19 cellular contexts compared by ENCODE assay signal in the genomic region with DNA sequence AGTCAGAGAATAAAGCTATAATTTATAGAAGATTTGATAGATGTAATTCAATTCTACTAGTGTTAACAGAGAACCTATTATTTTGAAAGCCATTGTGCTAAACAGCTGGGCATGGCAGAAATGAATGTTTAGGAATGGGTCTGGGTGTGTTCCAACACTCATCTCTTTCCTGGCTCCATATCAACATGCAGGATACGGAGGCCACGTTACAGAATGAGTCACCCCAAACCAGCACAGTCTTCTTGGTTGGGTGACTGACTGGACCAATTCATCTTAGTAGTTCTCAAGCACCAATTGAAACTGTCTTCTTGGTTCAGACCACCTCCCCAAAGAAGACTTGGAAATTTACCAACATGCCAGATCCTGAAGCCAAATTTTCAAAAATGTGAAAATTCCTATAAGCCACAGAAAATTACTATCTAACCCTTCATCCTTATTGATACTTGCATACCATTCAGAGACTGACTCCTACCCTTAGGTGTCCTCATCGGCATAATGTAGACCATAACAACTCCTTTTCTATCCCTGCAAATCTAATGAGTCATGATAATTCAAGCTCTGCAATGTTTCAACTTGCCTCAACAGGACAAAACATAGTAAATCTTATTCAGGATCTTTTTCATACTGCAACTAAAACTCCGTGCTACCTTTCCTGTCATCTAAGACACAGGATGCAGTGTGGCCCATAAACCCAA. TPM values are rescaled to one million over a fixed set of nuclear protein-coding genes. Genes with fewer than 3 reads are reported as not detected.
DNase-seq lines count a peak whose midpoint lies in the region; ATAC-seq, FAIRE-seq and TF ChIP-seq lines count a peak whose summit lies in the region.
"Had no signal": no experiment of that assay in that cellular context is flagged by ENCODE, and none has a peak within 500 bp of the region (broad histone marks: within the 10 kb centered on the region; RNA-seq: fewer than 3 reads in every experiment).

No MANE protein-coding gene starts in this region.

- H3K9ac ChIP-seq in PC-3 (ENCODE audit: low read length) = no peak overlapping the region
- no peak overlapping the region for H3K9ac ChIP-seq in H9 (ENCODE audit: extremely low read depth, insufficient read length, low read length)

- POLR2A ChIA-PET in PC-3 (lab: Charles Lee; ENCODE audit: unreplicated experiment) = interaction anchor here (0.5 kb wide), 1 partner anchor 234 kb away, joined by 3 read pairs; no protein-coding TSS in a partner anchor

- no peak overlapping the region for H3K4me3 Mint-ChIP-seq in H9

- H3T11ph ChIP-seq in H9 (ENCODE audit: low read length) = no peak overlapping the region

- intact Hi-C loops in PC-3 (cut with micrococcal nuclease) = no loop called here

- H4K8ac ChIP-seq in H9 (replicated peaks; ENCODE audit: insufficient read length, low read depth, low read length) = no peak overlapping the region

- H3K23ac ChIP-seq in H9 (ENCODE audit: insufficient read length, low read depth, low read length) = no peak overlapping the region

- no peaks in the 10 kb centered on the region for H3K79me1 ChIP-seq in H9 (ENCODE audit: insufficient read depth, low read depth, low read length, poor library complexity, severe bottlenecking)

- no peak overlapping the region for H3K56ac ChIP-seq in H9 (ENCODE audit: insufficient read length, low read depth, low read length)

- H2BK120ac ChIP-seq in H9 (ENCODE audit: low read depth, low read length, poor library complexity, severe bottlenecking) = no peak overlapping the region

- H4K5ac ChIP-seq in H9 (ENCODE audit: insufficient read length, low read depth, low read length) = no peak overlapping the region

- H3K36me3 ChIP-seq in PC-3 (ENCODE audit: low read depth, low read length) = no peaks in the 10 kb centered on the region
- H3K36me3 ChIP-seq in small intestine (ENCODE audit: control insufficient read depth in 2 of 2, insufficient read depth in 2 of 2, low read length in 2 of 2) = no peaks in the 10 kb centered on the region
- H3K36me3 ChIP-seq: neutrophil had no signal

- H3K4me1 Mint-ChIP-seq in H9 = peaks cover 10 to 13% of the 10 kb centered on the region in 2 experiments

- H4K20me1 ChIP-seq in PC-3 (ENCODE audit: low read length) (no peaks in the 10 kb centered on the region), H9 (ENCODE audit: control insufficient read depth, insufficient read depth, insufficient read length) (no peaks in the 10 kb centered on the region)

- H3K4me1 ChIP-seq in PC-3 (ENCODE audit: insufficient read depth, low read length) (peaks cover 7% of the 10 kb centered on the region; the same call in 1 of the 2 replicates), small intestine (ENCODE audit: control insufficient read depth in 2 of 2, insufficient read depth in 1 of 2, low read depth in 1 of 2, low read length in 1 of 2) (no peaks in the 10 kb centered on the region), H9 (ENCODE audit: insufficient read depth, low read length) (peaks cover 4% of the 10 kb centered on the region; the same call in 1 of the 2 replicates)
- H3K4me1 ChIP-seq: Caco-2 had no signal

- no peak overlapping the region for H4K91ac ChIP-seq in H9 (ENCODE audit: insufficient read length, low read depth, low read length)

- WGBS in small intestine, 3 donors = 50 to 59% (median 56%) methylated on average over 4 of the region's 4 CpGs
- no CpG with 5 or more reads among the region's 4 CpGs for WGBS in H9 (ENCODE audit: extremely low coverage, insufficient read length, low lambda C conversion rate)

- no peak overlapping the region for H2AFZ ChIP-seq in PC-3 (ENCODE audit: low read length)
- H2AFZ ChIP-seq in H9 (ENCODE audit: low read length) = no peak overlapping the region

- no peak overlapping the region for H3K27ac ChIP-seq in PC-3 (ENCODE audit: low read length)
- no peak overlapping the region for H3K27ac ChIP-seq in small intestine (ENCODE audit: low read depth in 1 of 2, low read length in 1 of 2)
- no peak overlapping the region for H3K27ac ChIP-seq in H9 (ENCODE audit: insufficient read length, low read depth, low read length)
- H3K27ac ChIP-seq: coronary artery, neutrophil had no signal

- no peak overlapping the region for H3K4me3 ChIP-seq in PC-3 (ENCODE audit: low read length)
- H3K4me3 ChIP-seq in small intestine (ENCODE audit: low read depth in 1 of 2, low read length in 2 of 2) = no peak overlapping the region
- H3K4me3 ChIP-seq: coronary artery had no signal

- no peak overlapping the region for H2BK12ac ChIP-seq in H9 (ENCODE audit: insufficient read length, low read depth, low read length)

- no peaks in the 10 kb centered on the region for H3K9me3 Mint-ChIP-seq in H9

- no peaks in the 10 kb centered on the region for H3K27me3 ChIP-seq in PC-3 (ENCODE audit: low read length)
- H3K27me3 ChIP-seq in small intestine (ENCODE audit: control insufficient read depth in 2 of 2, insufficient read depth in 2 of 2, low read length in 2 of 2) = no peaks in the 10 kb centered on the region
- no peaks in the 10 kb centered on the region for H3K27me3 ChIP-seq in H9 (ENCODE audit: insufficient read depth, low read length)
- H3K27me3 ChIP-seq: neutrophil had no signal

- no peak overlapping the region for H3K14ac ChIP-seq in H9 (ENCODE audit: insufficient read depth, low read length)

- no peak for FAIRE-seq in small intestine (lab: Jason Lieb, UNC)
- FAIRE-seq: A204.1 had no signal

- H2BK20ac ChIP-seq in H9 (ENCODE audit: low read depth, low read length, poor library complexity, severe bottlenecking) = no peak overlapping the region

- no peaks in the 10 kb centered on the region for H3K27me3 Mint-ChIP-seq in H9 (ENCODE audit: low read depth)

- peak; percentile 74 for ATAC-seq in PC-3
- ATAC-seq in GM21423 (IDR thresholded peaks at IDR 0.05; ENCODE audit: unreplicated experiment) = no peak
- ATAC-seq in HG03378 (IDR thresholded peaks at IDR 0.05; ENCODE audit: unreplicated experiment) = no peak

- no peak overlapping the region for H3K4ac ChIP-seq in H9 (ENCODE audit: low read depth, low read length)

- H3K9me2 ChIP-seq in PC-3 (replicated peaks; ENCODE audit: low read length) = no peaks in the 10 kb centered on the region

- H2AK5ac ChIP-seq in H9 (ENCODE audit: insufficient read length, low read length) = no peak overlapping the region

- no peaks in the 10 kb centered on the region for H3K79me2 ChIP-seq in PC-3 (ENCODE audit: low read length)
- H3K79me2 ChIP-seq in H9 (ENCODE audit: insufficient read depth, low read length) = no peaks in the 10 kb centered on the region

- H3K18ac ChIP-seq in H9 (ENCODE audit: insufficient read length, low read depth, low read length) = no peak overlapping the region

- no peaks in the 10 kb centered on the region for H3K23me2 ChIP-seq in H9 (ENCODE audit: insufficient read length, low read depth, low read length, poor library complexity, severe bottlenecking)

- TF ChIP-seq CTCF in PC-3 (conservative IDR thresholded peaks at IDR 0.05; ENCODE audit: low read depth, low read length) (no peak), H9 (conservative IDR thresholded peaks at IDR 0.05) (no peak)

- DNase-seq in NCI-H2171 treated with DMSO at 0.1 percent for 48 hours (lab: John Stamatoyannopoulos, UW) (peak; percentile 23), NCI-H2171 (lab: John Stamatoyannopoulos, UW) (no peak), PC-3 (peak; percentile 64), fibroblast of gingiva (ENCODE audit: low read depth) (peak; percentile 35), small intestine (peak; percentile 18), H9 (no peak)
- DNase-seq: activated CD4-positive, alpha-beta T cell treated with anti-CD3 and anti-CD28 coated beads for 4 hours; Caco-2; GOT3; NCI-H1436 treated with DMSO at 0.1 percent for 48 hours; NCI-H774; stimulated activated naive CD4-positive, alpha-beta T cell had no signal

- CTCF ChIA-PET in PC-3 (lab: Charles Lee) = no interaction called here

- H3K36me3 Mint-ChIP-seq in H9 (ENCODE audit: insufficient read depth in 1 of 3, low read depth in 3 of 3) = no peaks in the 10 kb centered on the region

- no peak overlapping the region for H2BK5ac ChIP-seq in H9 (ENCODE audit: insufficient read length, low read length)

- H3F3A ChIP-seq in PC-3 (ENCODE audit: low read length, unreplicated experiment) = no peaks in the 10 kb centered on the region

- H3K9me3 ChIP-seq in PC-3 (ENCODE audit: low read length) = no peaks in the 10 kb centered on the region
- H3K9me3 ChIP-seq in small intestine (ENCODE audit: control insufficient read depth, low read depth) = no peaks in the 10 kb centered on the region
- H3K9me3 ChIP-seq in H9 (ENCODE audit: control insufficient read depth, low read depth, low read length) = no peaks in the 10 kb centered on the region
- H3K9me3 ChIP-seq: Caco-2, neutrophil had no signal

- no peak overlapping the region for H2BK15ac ChIP-seq in H9 (ENCODE audit: low read depth, low read length)

- H3K27ac Mint-ChIP-seq in H9 = no peak overlapping the region

- H3K4me2 ChIP-seq in PC-3 (ENCODE audit: low read length) (no peak overlapping the region), H9 (ENCODE audit: insufficient read depth, insufficient read length, low read length) (no peak overlapping the region)

- BruUV-seq in PC-3 (replicated peaks; lab: Mats Ljungman, UMichigan) = no TSS peak

RNA-seq across cellular contexts. Expression of gene ATOH1, which starts 52.0 kb away (rescaled TPM):
- total RNA-seq in PC-3 (2014; rRNA removed) = not detected in 2 replicates
- 10 to 100 TPM in 2 of 3 donors, 1 to 10 TPM in 1; 8.9 to 21.3 (median 17.4) TPM for polyA plus RNA-seq in small intestine
- total RNA-seq in H9 (2021) = not detected in 2 replicates
- total RNA-seq: Caco-2, skeletal muscle tissue, ureter had no signal

Comparison
In these comparisons a context has a peak if more than half of its experiments do, and no peak if none do; other contexts are left out.
1. DNase-seq: peak in NCI-H2171 treated with DMSO at 0.1 percent for 48 hours (single experiment), PC-3 (single experiment), fibroblast of gingiva (single experiment) and small intestine (single experiment); none in NCI-H2171 (single experiment) and H9 (single experiment).